Comparison of ENCODE assay signal across 25 cellular contexts in genomic region chr12:94698553-94698952, GRCh38. TPM values are rescaled to one million over a fixed set of nuclear protein-coding genes. Genes with fewer than 3 reads are reported as not detected.
"Had no signal": no experiment of that assay in that cellular context is flagged by ENCODE, and none has a peak within 500 bp of the region (broad histone marks: within the 10 kb centered on the region; RNA-seq: fewer than 3 reads in every experiment).

No MANE protein-coding gene starts in this region.

- H3K4me3 Mint-ChIP-seq: activated CD4-positive, alpha-beta memory T cell treated with anti-CD3 and anti-CD28 coated beads for 36 hours; activated CD4-positive, alpha-beta T cell treated with anti-CD3 and anti-CD28 coated beads for 36 hours; activated CD4-positive, alpha-beta T cell treated with anti-CD3 and anti-CD28 coated beads, Interleukin-2, amount 10 ng/mL, durations not matched to agents 24 days and 14 days; activated CD8-positive, alpha-beta T cell treated with anti-CD3 and anti-CD28 coated beads, Interleukin-2, amount 10 ng/mL, durations not matched to agents 7 days and 5 days; activated naive CD8-positive, alpha-beta T cell; activated T-cell treated with anti-CD3 and anti-CD28 coated beads, Interleukin-2, amount 50 U/mL, for 4 hours; activated T-helper 17 cell treated with anti-CD3 and anti-CD28 coated beads, Interleukin-2, amount 50 U/mL, for 72 hours; dendritic cell treated with granulocyte-macrophage colony-stimulating factor and Interleukin-4, amounts not matched to agents 40 ng/mL and 50 ng/mL, for 4 days; endodermal cell had no signal

- H3K36me3 Mint-ChIP-seq: activated CD4-positive, alpha-beta memory T cell treated with anti-CD3 and anti-CD28 coated beads for 36 hours; activated naive CD8-positive, alpha-beta T cell had no signal

- DNase-seq: activated CD4-positive, alpha-beta memory T cell treated with anti-CD3 and anti-CD28 coated beads for 36 hours; activated CD4-positive, alpha-beta T cell treated with anti-CD3 and anti-CD28 coated beads for 36 hours; activated CD4-positive, alpha-beta T cell treated with anti-CD3 and anti-CD28 coated beads, Interleukin-2, amount 10 ng/mL, durations not matched to agents 24 days and 14 days; activated CD4-positive, CD25-positive, alpha-beta regulatory T cell; activated CD4-positive, CD25-positive, alpha-beta regulatory T cell treated with anti-CD3 and anti-CD28 coated beads, Interleukin-2, amount 50 U/mL, for 72 hours; activated CD8-positive, alpha-beta T cell treated with anti-CD3 and anti-CD28 coated beads, Interleukin-2, amount 10 ng/mL, durations not matched to agents 7 days and 5 days; activated effector memory CD4-positive, alpha-beta T cell treated with Interleukin-2 at 50 U/mL for 16 hours; activated gamma-delta T cell treated with Interleukin-2 at 50 U/mL for 16 hours; activated naive CD4-positive, alpha-beta T cell treated with anti-CD3 and anti-CD28 coated beads, Interleukin-2, amount 50 U/mL, for 16 hours; activated naive CD4-positive, alpha-beta T cell treated with Interleukin-2 at 50 U/mL for 16 hours; activated T-cell treated with anti-CD3 and anti-CD28 coated beads, Interleukin-2, amount 50 U/mL, for 4 hours; amniotic stem cell; anterior cingulate cortex; body of pancreas; caudate nucleus; dorsolateral prefrontal cortex; effector memory CD4-positive, alpha-beta T cell; endodermal cell; foreskin fibroblast; head of caudate nucleus; T-helper 2 cell had no signal

- H3K4me3 ChIP-seq: body of pancreas, coronary artery, dorsolateral prefrontal cortex had no signal

- H3K27ac ChIP-seq: body of pancreas, dorsolateral prefrontal cortex had no signal

- H3K9me3 ChIP-seq: body of pancreas had no signal

- H3K4me1 Mint-ChIP-seq: activated CD4-positive, alpha-beta T cell treated with anti-CD3 and anti-CD28 coated beads for 36 hours; activated CD4-positive, alpha-beta T cell treated with anti-CD3 and anti-CD28 coated beads, Interleukin-2, amount 10 ng/mL, durations not matched to agents 24 days and 14 days; activated T-helper 17 cell treated with anti-CD3 and anti-CD28 coated beads, Interleukin-2, amount 50 U/mL, for 72 hours; endodermal cell had no signal

- H3K27ac Mint-ChIP-seq: activated CD4-positive, alpha-beta memory T cell treated with anti-CD3 and anti-CD28 coated beads for 36 hours; activated CD4-positive, alpha-beta T cell treated with anti-CD3 and anti-CD28 coated beads for 36 hours; activated CD4-positive, alpha-beta T cell treated with anti-CD3 and anti-CD28 coated beads, Interleukin-2, amount 10 ng/mL, durations not matched to agents 24 days and 14 days; activated CD8-positive, alpha-beta T cell treated with anti-CD3 and anti-CD28 coated beads, Interleukin-2, amount 10 ng/mL, durations not matched to agents 7 days and 5 days; activated naive CD8-positive, alpha-beta T cell; activated T-helper 17 cell treated with anti-CD3 and anti-CD28 coated beads, Interleukin-2, amount 50 U/mL, for 72 hours; dendritic cell treated with granulocyte-macrophage colony-stimulating factor and Interleukin-4, amounts not matched to agents 40 ng/mL and 50 ng/mL, for 4 days; endodermal cell had no signal

- H3K9me3 Mint-ChIP-seq: activated CD4-positive, alpha-beta memory T cell treated with anti-CD3 and anti-CD28 coated beads for 36 hours; activated CD4-positive, alpha-beta T cell treated with anti-CD3 and anti-CD28 coated beads, Interleukin-2, amount 10 ng/mL, durations not matched to agents 24 days and 14 days; activated T-cell treated with anti-CD3 and anti-CD28 coated beads, Interleukin-2, amount 50 U/mL, for 4 hours; activated T-helper 17 cell treated with anti-CD3 and anti-CD28 coated beads, Interleukin-2, amount 50 U/mL, for 72 hours had no signal

- H3K27me3 ChIP-seq: body of pancreas, dorsolateral prefrontal cortex had no signal

- H3K4me1 ChIP-seq: body of pancreas had no signal

- H3K27me3 Mint-ChIP-seq: activated naive CD8-positive, alpha-beta T cell had no signal

- ATAC-seq: activated CD4-positive, alpha-beta T cell treated with anti-CD3 and anti-CD28 coated beads for 36 hours; activated CD8-positive, alpha-beta T cell treated with anti-CD3 and anti-CD28 coated beads, Interleukin-2, amount 10 ng/mL, durations not matched to agents 7 days and 5 days; activated T-cell treated with anti-CD3 and anti-CD28 coated beads, Interleukin-2, amount 50 U/mL, for 4 hours; activated T-helper 17 cell treated with anti-CD3 and anti-CD28 coated beads, Interleukin-2, amount 50 U/mL, for 72 hours; body of pancreas had no signal

RNA-seq across cellular contexts. Expression of gene TMCC3, which starts 48.2 kb away (rescaled TPM):
- total RNA-seq: activated CD4-positive, alpha-beta T cell treated with anti-CD3 and anti-CD28 coated beads, Interleukin-2, amount 10 ng/mL, durations not matched to agents 24 days and 14 days had no signal
